ENCODE assay signal across 7 cellular contexts in genomic region chr6:50541941-50542340, GRCh38.
"Had no signal": no experiment of that assay in that cellular context is flagged by ENCODE, and none has a peak within 500 bp of the region (broad histone marks: within the 10 kb centered on the region; RNA-seq: fewer than 3 reads in every experiment).

No MANE protein-coding gene starts in this region.

- H3K4me1 ChIP-seq: HAP-1 had no signal

- H2AFZ ChIP-seq: GM23248 had no signal

- H3K4me3 ChIP-seq: GM23248, HAP-1 had no signal

- H3K9ac ChIP-seq: GM23248 had no signal

- H3K36me3 ChIP-seq: HAP-1 had no signal

- H3K9me3 ChIP-seq: HAP-1 had no signal

- DNase-seq: GM23248, GOT3, H7, HFFc6, KBM-7 had no signal

- H3K27ac ChIP-seq: GM23248, HL-60 had no signal
